In genomic region chr12:132662901-132663755, GRCh38 we compare ENCODE assay signal across 32 cellular contexts. TPM values are rescaled to one million over a fixed set of nuclear protein-coding genes. Genes with fewer than 3 reads are reported as not detected.
DNase-seq lines count a peak whose midpoint lies in the region; ATAC-seq lines count a peak whose summit lies in the region.
"Had no signal": no experiment of that assay in that cellular context is flagged by ENCODE, and none has a peak within 500 bp of the region (broad histone marks: within the 10 kb centered on the region; RNA-seq: fewer than 3 reads in every experiment).

No MANE protein-coding gene starts in this region.

- peaks cover 76% of the 10 kb centered on the region for H3K36me3 Mint-ChIP-seq in activated CD4-positive, alpha-beta T cell treated with anti-CD3 and anti-CD28 coated beads, Interleukin-2, amount 10 ng/mL, durations not matched to agents 7 days and 5 days (ENCODE audit: low read depth)
- peaks cover 5 to 69% (median 25%) of the 10 kb centered on the region in 3 donors for H3K36me3 Mint-ChIP-seq in naive thymus-derived CD8-positive, alpha-beta T cell

- no peaks in the 10 kb centered on the region for H3K27me3 ChIP-seq in BLaER1 treated with 17β-estradiol and CSF1 and Interleukin-3, amounts not matched to agents 10 nM and 100 nM
- H3K27me3 ChIP-seq: ovary, thyroid gland, uterus had no signal

- peak overlapping the region; percentile 79 to 98 (median 86) for H3K4me2 ChIP-seq in BLaER1 treated with 17β-estradiol and CSF1 and Interleukin-3, amounts not matched to agents 10 nM and 100 nM

- peak overlapping the region in 8 of 11 experiments; percentile 11 to 70 (median 53); a peak in 15 of 22 replicates for H3K9ac ChIP-seq in BLaER1 treated with 17β-estradiol and CSF1 and Interleukin-3, amounts not matched to agents 10 nM and 100 nM

- POLR2A ChIA-PET in activated CD4-positive, alpha-beta T cell treated with anti-CD3 and anti-CD28 coated beads, Interleukin-2, amount 10 ng/mL, durations not matched to agents 7 days and 5 days (lab: Charles Lee), result no interaction called here
- POLR2A ChIA-PET in naive thymus-derived CD8-positive, alpha-beta T cell (lab: Charles Lee), result interaction anchor here (0.9 kb wide), 1 partner anchor 47 kb away, joined by 4 read pairs; the partner anchor contains the start of gene PGAM5

- H4K20me1 ChIP-seq in BLaER1 treated with 17β-estradiol and CSF1 and Interleukin-3, amounts not matched to agents 10 nM and 100 nM, result peaks cover 0 to 44% (median 4%) of the 10 kb centered on the region in 11 experiments; a peak in 5 of 22 replicates

- DNase-seq in activated CD4-positive, alpha-beta T cell treated with anti-CD3 and anti-CD28 coated beads, Interleukin-2, amount 10 ng/mL, durations not matched to agents 7 days and 5 days, result no peak
- DNase-seq in activated CD4-positive, alpha-beta T cell treated with anti-CD3 and anti-CD28 coated beads, Interleukin-2, amount 50 U/mL, for 48 hours, result no peak
- DNase-seq in Kasumi-1 (lab: John Stamatoyannopoulos, UW) (peak; percentile 31 to 61), NCI-H510A treated with DMSO at 0.1 percent for 48 hours (lab: John Stamatoyannopoulos, UW) (no peak)
- no peak for DNase-seq in naive thymus-derived CD8-positive, alpha-beta T cell
- no peak for DNase-seq in stimulated activated CD8-positive, alpha-beta memory T cell treated with anti-CD3 and anti-CD28 coated beads, Interleukin-4, amount 100 ng/mL, for 48 hours
- DNase-seq: activated CD4-positive, alpha-beta T cell treated with anti-CD3 and anti-CD28 coated beads, Interleukin-2, amount 50 U/mL, for 1 hour; activated naive CD8-positive, alpha-beta T cell treated with anti-CD3 and anti-CD28 coated beads, Interleukin-2, amount 50 U/mL, for 24 hours; CD8-positive, alpha-beta T cell; cortex of kidney; effector memory CD4-positive, alpha-beta T cell; erythroblast; glutamatergic neuron; left colon; NCI-H146; NCI-H774; ovary; SIG-M5; T1000; thyroid gland; uterus; WERI-Rb-1 had no signal

- H3K27ac Mint-ChIP-seq in activated CD4-positive, alpha-beta T cell treated with anti-CD3 and anti-CD28 coated beads, Interleukin-2, amount 10 ng/mL, durations not matched to agents 7 days and 5 days, result peak overlapping the region; percentile 77
- H3K27ac Mint-ChIP-seq in naive thymus-derived CD8-positive, alpha-beta T cell, result peak overlapping the region in 6 of 10 donors; percentile 35 to 86 (median 47)
- H3K27ac Mint-ChIP-seq: activated naive CD8-positive, alpha-beta T cell treated with anti-CD3 and anti-CD28 coated beads, Interleukin-2, amount 50 U/mL, for 24 hours; CD8-positive, alpha-beta T cell; nephron; stimulated activated naive CD8-positive, alpha-beta T cell treated with anti-CD3 and anti-CD28 coated beads, Interleukin-15, Interleukin-2, amounts not matched to agents 100 ng/mL and 50 ng/mL, for 24 hours had no signal

- peak overlapping the region in 10 of 11 experiments; percentile 9 to 78 (median 58); a peak in 19 of 22 replicates for H3K27ac ChIP-seq in BLaER1 treated with 17β-estradiol and CSF1 and Interleukin-3, amounts not matched to agents 10 nM and 100 nM
- H3K27ac ChIP-seq: ovary, skin epidermis, thyroid gland, uterus, WERI-Rb-1 had no signal

- H3K36me3 ChIP-seq in BLaER1 treated with 17β-estradiol and CSF1 and Interleukin-3, amounts not matched to agents 10 nM and 100 nM, result peaks cover 43 to 100% (median 93%) of the 10 kb centered on the region in 11 experiments
- H3K36me3 ChIP-seq: ovary, uterus had no signal

- no peaks in the 10 kb centered on the region for H3K9me3 Mint-ChIP-seq in activated CD4-positive, alpha-beta T cell treated with anti-CD3 and anti-CD28 coated beads, Interleukin-2, amount 10 ng/mL, durations not matched to agents 7 days and 5 days
- no peaks in the 10 kb centered on the region for H3K9me3 Mint-ChIP-seq in naive thymus-derived CD8-positive, alpha-beta T cell
- H3K9me3 Mint-ChIP-seq: activated naive CD8-positive, alpha-beta T cell treated with anti-CD3 and anti-CD28 coated beads, Interleukin-2, amount 50 U/mL, for 24 hours; CD8-positive, alpha-beta T cell; nephron; stimulated activated naive CD8-positive, alpha-beta T cell treated with anti-CD3 and anti-CD28 coated beads, Interleukin-15, Interleukin-2, amounts not matched to agents 100 ng/mL and 50 ng/mL, for 24 hours had no signal

- H3K27me3 Mint-ChIP-seq in activated CD4-positive, alpha-beta T cell treated with anti-CD3 and anti-CD28 coated beads, Interleukin-2, amount 10 ng/mL, durations not matched to agents 7 days and 5 days, result no peaks in the 10 kb centered on the region
- H3K27me3 Mint-ChIP-seq in naive thymus-derived CD8-positive, alpha-beta T cell, result no peaks in the 10 kb centered on the region
- H3K27me3 Mint-ChIP-seq: activated naive CD8-positive, alpha-beta T cell treated with anti-CD3 and anti-CD28 coated beads, Interleukin-2, amount 50 U/mL, for 24 hours; stimulated activated naive CD8-positive, alpha-beta T cell treated with anti-CD3 and anti-CD28 coated beads, Interleukin-15, Interleukin-2, amounts not matched to agents 100 ng/mL and 50 ng/mL, for 24 hours had no signal

- no peak for ATAC-seq in naive thymus-derived CD8-positive, alpha-beta T cell
- no peak for ATAC-seq in GM18867 (IDR thresholded peaks at IDR 0.05; ENCODE audit: unreplicated experiment)
- ATAC-seq: activated naive CD8-positive, alpha-beta T cell treated with anti-CD3 and anti-CD28 coated beads, Interleukin-2, amount 50 U/mL, for 24 hours; CD8-positive, alpha-beta T cell; left colon had no signal

- CTCF ChIA-PET in activated CD4-positive, alpha-beta T cell treated with anti-CD3 and anti-CD28 coated beads, Interleukin-2, amount 10 ng/mL, durations not matched to agents 7 days and 5 days (lab: Charles Lee), result no interaction called here

- peak overlapping the region in 8 of 10 experiments; percentile 7 to 50 (median 40); a peak in 14 of 20 replicates for H3K4me3 ChIP-seq in BLaER1 treated with 17β-estradiol and CSF1 and Interleukin-3, amounts not matched to agents 10 nM and 100 nM
- H3K4me3 ChIP-seq: ovary, skin epidermis, thyroid gland, uterus had no signal

- no peaks in the 10 kb centered on the region for H3K9me3 ChIP-seq in BLaER1 treated with 17β-estradiol and CSF1 and Interleukin-3, amounts not matched to agents 10 nM and 100 nM (replicated peaks in 1 of 11)
- H3K9me3 ChIP-seq: ovary, thyroid gland, uterus had no signal

- no peak overlapping the region for H3K4me3 Mint-ChIP-seq in activated CD4-positive, alpha-beta T cell treated with anti-CD3 and anti-CD28 coated beads, Interleukin-2, amount 10 ng/mL, durations not matched to agents 7 days and 5 days
- H3K4me3 Mint-ChIP-seq in naive thymus-derived CD8-positive, alpha-beta T cell, result peak overlapping the region in 2 of 10 donors; percentile 0 to 16
- H3K4me3 Mint-ChIP-seq: activated naive CD8-positive, alpha-beta T cell treated with anti-CD3 and anti-CD28 coated beads, Interleukin-2, amount 50 U/mL, for 24 hours; CD8-positive, alpha-beta T cell; nephron; stimulated activated naive CD8-positive, alpha-beta T cell treated with anti-CD3 and anti-CD28 coated beads, Interleukin-15, Interleukin-2, amounts not matched to agents 100 ng/mL and 50 ng/mL, for 24 hours had no signal

- H3K4me1 ChIP-seq in BLaER1 treated with 17β-estradiol and CSF1 and Interleukin-3, amounts not matched to agents 10 nM and 100 nM, result peaks cover 72 to 83% (median 81%) of the 10 kb centered on the region in 10 experiments
- H3K4me1 ChIP-seq: thyroid gland, uterus had no signal

- peaks cover 57% of the 10 kb centered on the region for H3K4me1 Mint-ChIP-seq in activated CD4-positive, alpha-beta T cell treated with anti-CD3 and anti-CD28 coated beads, Interleukin-2, amount 10 ng/mL, durations not matched to agents 7 days and 5 days
- peaks cover 15 to 39% (median 26%) of the 10 kb centered on the region in 4 donors for H3K4me1 Mint-ChIP-seq in naive thymus-derived CD8-positive, alpha-beta T cell
- H3K4me1 Mint-ChIP-seq: activated naive CD8-positive, alpha-beta T cell treated with anti-CD3 and anti-CD28 coated beads, Interleukin-2, amount 50 U/mL, for 24 hours; nephron had no signal

RNA-seq across cellular contexts. Expression of gene POLE, which starts 24.0 kb away (rescaled TPM):
- total RNA-seq in activated CD4-positive, alpha-beta T cell treated with anti-CD3 and anti-CD28 coated beads, Interleukin-2, amount 10 ng/mL, durations not matched to agents 7 days and 5 days, result 100 to 1,000 TPM; 167 to 176 TPM
- 10 to 100 TPM; 53.3 to 56.1 TPM for total RNA-seq in naive thymus-derived CD8-positive, alpha-beta T cell
- polyA plus RNA-seq in naive thymus-derived CD8-positive, alpha-beta T cell, result 1 to 10 TPM; 2.8 to 3.3 (median 2.8) TPM

RNA-seq across cellular contexts. Expression of gene PXMP2, which starts 24.3 kb away (rescaled TPM):
- 10 to 100 TPM; 35.9 to 38.9 TPM for total RNA-seq in activated CD4-positive, alpha-beta T cell treated with anti-CD3 and anti-CD28 coated beads, Interleukin-2, amount 10 ng/mL, durations not matched to agents 7 days and 5 days
- total RNA-seq in naive thymus-derived CD8-positive, alpha-beta T cell, result 1 to 10 TPM; 3.8 to 5.0 TPM
- 10 to 100 TPM in 2 of 3 donors, 1 to 10 TPM in 1; 9.9 to 16.4 (median 12.0) TPM for polyA plus RNA-seq in naive thymus-derived CD8-positive, alpha-beta T cell

RNA-seq across cellular contexts. Expression of gene P2RX2, which starts 44.6 kb away (rescaled TPM):
- not detected for total RNA-seq in activated CD4-positive, alpha-beta T cell treated with anti-CD3 and anti-CD28 coated beads, Interleukin-2, amount 10 ng/mL, durations not matched to agents 7 days and 5 days
- not detected for total RNA-seq in naive thymus-derived CD8-positive, alpha-beta T cell
- not detected for polyA plus RNA-seq in naive thymus-derived CD8-positive, alpha-beta T cell
- total RNA-seq: astrocyte; cardiac septum; CD8-positive, alpha-beta T cell; lung microvascular endothelial cell; renal cortical epithelial cell; uterus had no signal

RNA-seq across cellular contexts. Expression of gene PGAM5, which starts 47.5 kb away (rescaled TPM):
- 10 to 100 TPM; 46.4 to 48.7 TPM for total RNA-seq in activated CD4-positive, alpha-beta T cell treated with anti-CD3 and anti-CD28 coated beads, Interleukin-2, amount 10 ng/mL, durations not matched to agents 7 days and 5 days
- 10 to 100 TPM; 27.5 to 28.9 TPM for total RNA-seq in naive thymus-derived CD8-positive, alpha-beta T cell
- 10 to 100 TPM; 20.9 to 30.9 (median 23.8) TPM for polyA plus RNA-seq in naive thymus-derived CD8-positive, alpha-beta T cell

RNA-seq across cellular contexts. Expression of gene LRCOL1, which starts 52.7 kb away (rescaled TPM):
- not detected for total RNA-seq in activated CD4-positive, alpha-beta T cell treated with anti-CD3 and anti-CD28 coated beads, Interleukin-2, amount 10 ng/mL, durations not matched to agents 7 days and 5 days
- total RNA-seq in naive thymus-derived CD8-positive, alpha-beta T cell, result not detected
- not detected for polyA plus RNA-seq in naive thymus-derived CD8-positive, alpha-beta T cell
- total RNA-seq: astrocyte; cardiac septum; CD8-positive, alpha-beta T cell; left colon; mononuclear cell had no signal

Comparison
In these comparisons a context has a peak if more than half of its experiments do, and no peak if none do; other contexts are left out.
1. DNase-seq: peak in Kasumi-1 (2 of 2); none in activated CD4-positive, alpha-beta T cell treated with anti-CD3 and anti-CD28 coated beads, Interleukin-2, amount 10 ng/mL, durations not matched to agents 7 days and 5 days (single experiment), activated CD4-positive, alpha-beta T cell treated with anti-CD3 and anti-CD28 coated beads, Interleukin-2, amount 50 U/mL, for 48 hours (0 of 2), naive thymus-derived CD8-positive, alpha-beta T cell (0 of 10), NCI-H510A treated with DMSO at 0.1 percent for 48 hours (single experiment) and stimulated activated CD8-positive, alpha-beta memory T cell treated with anti-CD3 and anti-CD28 coated beads, Interleukin-4, amount 100 ng/mL, for 48 hours (single experiment).
2. RNA of gene PXMP2, which starts 24.3 kb away (total RNA-seq): 35.9 to 38.9 TPM in activated CD4-positive, alpha-beta T cell treated with anti-CD3 and anti-CD28 coated beads, Interleukin-2, amount 10 ng/mL, durations not matched to agents 7 days and 5 days; 3.8 to 5.0 TPM in naive thymus-derived CD8-positive, alpha-beta T cell; every median in the first group is over 4 times any median in the second.